23 cellular contexts compared by ENCODE assay signal in genomic region chr16:85453701-85454100, GRCh38.
"Had no signal": no experiment of that assay in that cellular context is flagged by ENCODE, and none has a peak within 500 bp of the region (broad histone marks: within the 10 kb centered on the region; RNA-seq: fewer than 3 reads in every experiment).

No MANE protein-coding gene starts in this region.

- H3K4me3 ChIP-seq: adrenal gland, PC-9 had no signal

- H3K27ac ChIP-seq: adrenal gland, PC-9 had no signal

- H3K4me2 ChIP-seq: PC-9 had no signal

- FAIRE-seq: bronchial epithelial cell had no signal

- H3K36me3 ChIP-seq: adrenal gland had no signal

- H3K27me3 ChIP-seq: adrenal gland had no signal

- H3K9me3 ChIP-seq: adrenal gland had no signal

- DNase-seq: activated CD4-positive, alpha-beta T cell treated with anti-CD3 and anti-CD28 coated beads, Interleukin-2, amount 10 ng/mL, durations not matched to agents 24 days and 14 days; activated CD4-positive, alpha-beta T cell treated with anti-CD3 and anti-CD28 coated beads, Interleukin-2, amount 50 U/mL, for 4 hours; activated CD8-positive, alpha-beta T cell treated with anti-CD3 and anti-CD28 coated beads for 36 hours; activated gamma-delta T cell treated with Interleukin-2 at 50 U/mL for 16 hours; activated naive CD4-positive, alpha-beta T cell treated with anti-CD3 and anti-CD28 coated beads for 36 hours; activated T-cell treated with anti-CD3 and anti-CD28 coated beads, Interleukin-2, amount 50 U/mL, for 1 hour; adrenal gland; cerebellar nuclear complex; Kasumi-1; MM.1S; MV-4-11; NCI-H1092; NCI-H1436 treated with DMSO at 0.1 percent for 48 hours; NCI-H1694 treated with DMSO at 0.1 percent for 48 hours; NCI-H2029; NCI-H510A; NCI-H526; NCI-H748 treated with DMSO at 0.1 percent for 48 hours; NK-92 treated with Interleukin-12 subunit alpha and Interleukin-12 subunit beta, amount 100 ng/mL, for 24 hours; PC-9; Right ventricle myocardium superior; T1000 had no signal
